ENCODE assay signal across 1 cellular context in the genomic region with DNA sequence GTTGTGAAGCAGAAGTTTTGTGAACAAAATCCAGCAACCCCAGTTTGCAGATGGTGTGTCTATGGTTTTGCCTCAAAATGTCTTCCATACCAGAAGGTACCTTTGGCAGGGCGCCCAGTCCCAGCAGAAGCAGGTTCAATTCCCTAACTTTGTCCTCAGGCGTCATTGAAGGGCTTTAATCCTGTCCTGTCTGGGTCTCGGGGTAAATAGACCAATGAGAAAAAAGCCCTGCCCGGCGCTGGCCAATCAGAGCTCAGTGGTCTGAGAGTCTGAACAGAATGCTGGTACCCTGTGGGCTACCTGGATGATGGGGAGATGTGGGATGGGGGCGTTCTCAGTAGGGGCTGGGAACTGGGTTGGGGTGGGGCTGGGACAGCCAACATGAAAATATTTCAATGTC.
A peak's percentile ranks its signal among the peaks of the same experiment; 100 is the strongest.
TF ChIP-seq lines count a peak whose summit lies in the region.

No MANE protein-coding gene starts in this region.

TF ChIP-seq in K562, 482 proteins besides CTCF, POLR2A, EP300 and RAD21 (continues in another document):
- TF ChIP-seq FOS (IDR thresholded peaks at IDR 0.05; ENCODE audit: extremely low read depth, insufficient read length) (peak; percentile 49), ZNF146 (CRISPR knock-in tag; IDR thresholded peaks at IDR 0.05; ENCODE audit: unreplicated experiment) (no peak), ZEB2 (IDR thresholded peaks at IDR 0.05) (no peak), ZBTB40 (IDR thresholded peaks at IDR 0.05) (no peak), ZBTB40 (CRISPR knock-in tag; IDR thresholded peaks at IDR 0.05) (no peak), ILK (tag; IDR thresholded peaks at IDR 0.05; ENCODE audit: borderline replicate concordance, low read depth) (no peak), NFIC (IDR thresholded peaks at IDR 0.05) (peak; percentile 47), ETS2 (tag; IDR thresholded peaks at IDR 0.05; ENCODE audit: borderline replicate concordance, poor library complexity, severe bottlenecking) (no peak), RBM25 (IDR thresholded peaks at IDR 0.05; ENCODE audit: low read depth, low read length, severe bottlenecking) (peak; percentile 8), ZNF589 (CRISPR knock-in tag; IDR thresholded peaks at IDR 0.05; ENCODE audit: low read depth) (no peak), BRF2 (IDR thresholded peaks at IDR 0.05; ENCODE audit: borderline replicate concordance, insufficient read depth, insufficient read length) (no peak), SP2 (IDR thresholded peaks at IDR 0.05; ENCODE audit: extremely low read depth, low read depth, low read length, poor library complexity, severe bottlenecking) (no peak), ZNF143 (CRISPR knock-in tag; IDR thresholded peaks at IDR 0.05) (no peak), ARHGAP35 (IDR thresholded peaks at IDR 0.05; ENCODE audit: partially characterized antibody) (no peak), TBP (optimal IDR thresholded peaks at IDR 0.05; ENCODE audit: low read depth, low read length) (no peak), CBFA2T3 (IDR thresholded peaks at IDR 0.05) (no peak), PHF21A (IDR thresholded peaks at IDR 0.05; ENCODE audit: borderline replicate concordance, low read depth) (no peak), ADNP (tag; IDR thresholded peaks at IDR 0.05) (no peak), NFYB (IDR thresholded peaks at IDR 0.05; ENCODE audit: extremely low read depth, insufficient read length) (peak; percentile 84), NR4A1 (CRISPR knock-in tag; IDR thresholded peaks at IDR 0.05) (no peak), NR4A1 (tag; IDR thresholded peaks at IDR 0.05) (no peak)
- TF ChIP-seq, protein P1, sequence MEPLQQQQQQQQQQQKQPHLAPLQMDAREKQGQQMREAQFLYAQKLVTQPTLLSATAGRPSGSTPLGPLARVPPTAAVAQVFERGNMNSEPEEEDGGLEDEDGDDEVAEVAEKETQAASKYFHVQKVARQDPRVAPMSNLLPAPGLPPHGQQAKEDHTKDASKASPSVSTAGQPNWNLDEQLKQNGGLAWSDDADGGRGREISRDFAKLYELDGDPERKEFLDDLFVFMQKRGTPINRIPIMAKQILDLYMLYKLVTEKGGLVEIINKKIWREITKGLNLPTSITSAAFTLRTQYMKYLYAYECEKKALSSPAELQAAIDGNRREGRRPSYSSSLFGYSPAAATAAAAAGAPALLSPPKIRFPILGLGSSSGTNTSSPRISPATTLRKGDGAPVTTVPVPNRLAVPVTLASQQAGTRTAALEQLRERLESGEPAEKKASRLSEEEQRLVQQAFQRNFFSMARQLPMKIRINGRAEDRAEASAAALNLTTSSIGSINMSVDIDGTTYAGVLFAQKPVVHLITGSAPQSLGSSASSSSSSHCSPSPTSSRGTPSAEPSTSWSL (CRISPR knock-in tag; IDR thresholded peaks at IDR 0.05; ENCODE audit: borderline replicate concordance): no peak
- TF ChIP-seq, protein P2, sequence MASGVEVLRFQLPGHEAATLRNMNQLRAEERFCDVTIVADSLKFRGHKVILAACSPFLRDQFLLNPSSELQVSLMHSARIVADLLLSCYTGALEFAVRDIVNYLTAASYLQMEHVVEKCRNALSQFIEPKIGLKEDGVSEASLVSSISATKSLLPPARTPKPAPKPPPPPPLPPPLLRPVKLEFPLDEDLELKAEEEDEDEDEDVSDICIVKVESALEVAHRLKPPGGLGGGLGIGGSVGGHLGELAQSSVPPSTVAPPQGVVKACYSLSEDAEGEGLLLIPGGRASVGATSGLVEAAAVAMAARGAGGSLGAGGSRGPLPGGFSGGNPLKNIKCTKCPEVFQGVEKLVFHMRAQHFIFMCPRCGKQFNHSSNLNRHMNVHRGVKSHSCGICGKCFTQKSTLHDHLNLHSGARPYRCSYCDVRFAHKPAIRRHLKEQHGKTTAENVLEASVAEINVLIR (CRISPR knock-in tag; IDR thresholded peaks at IDR 0.05): no peak
- TF ChIP-seq, protein P3, sequence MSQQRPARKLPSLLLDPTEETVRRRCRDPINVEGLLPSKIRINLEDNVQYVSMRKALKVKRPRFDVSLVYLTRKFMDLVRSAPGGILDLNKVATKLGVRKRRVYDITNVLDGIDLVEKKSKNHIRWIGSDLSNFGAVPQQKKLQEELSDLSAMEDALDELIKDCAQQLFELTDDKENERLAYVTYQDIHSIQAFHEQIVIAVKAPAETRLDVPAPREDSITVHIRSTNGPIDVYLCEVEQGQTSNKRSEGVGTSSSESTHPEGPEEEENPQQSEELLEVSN (IDR thresholded peaks at IDR 0.05; ENCODE audit: borderline replicate concordance in 1 of 2, extremely low read depth in 1 of 2, insufficient read depth in 1 of 2, insufficient read length in 1 of 2, low read depth in 1 of 2, low read length in 1 of 2, poor library complexity in 1 of 2, severe bottlenecking in 1 of 2): no peak
- TF ChIP-seq, protein P4, sequence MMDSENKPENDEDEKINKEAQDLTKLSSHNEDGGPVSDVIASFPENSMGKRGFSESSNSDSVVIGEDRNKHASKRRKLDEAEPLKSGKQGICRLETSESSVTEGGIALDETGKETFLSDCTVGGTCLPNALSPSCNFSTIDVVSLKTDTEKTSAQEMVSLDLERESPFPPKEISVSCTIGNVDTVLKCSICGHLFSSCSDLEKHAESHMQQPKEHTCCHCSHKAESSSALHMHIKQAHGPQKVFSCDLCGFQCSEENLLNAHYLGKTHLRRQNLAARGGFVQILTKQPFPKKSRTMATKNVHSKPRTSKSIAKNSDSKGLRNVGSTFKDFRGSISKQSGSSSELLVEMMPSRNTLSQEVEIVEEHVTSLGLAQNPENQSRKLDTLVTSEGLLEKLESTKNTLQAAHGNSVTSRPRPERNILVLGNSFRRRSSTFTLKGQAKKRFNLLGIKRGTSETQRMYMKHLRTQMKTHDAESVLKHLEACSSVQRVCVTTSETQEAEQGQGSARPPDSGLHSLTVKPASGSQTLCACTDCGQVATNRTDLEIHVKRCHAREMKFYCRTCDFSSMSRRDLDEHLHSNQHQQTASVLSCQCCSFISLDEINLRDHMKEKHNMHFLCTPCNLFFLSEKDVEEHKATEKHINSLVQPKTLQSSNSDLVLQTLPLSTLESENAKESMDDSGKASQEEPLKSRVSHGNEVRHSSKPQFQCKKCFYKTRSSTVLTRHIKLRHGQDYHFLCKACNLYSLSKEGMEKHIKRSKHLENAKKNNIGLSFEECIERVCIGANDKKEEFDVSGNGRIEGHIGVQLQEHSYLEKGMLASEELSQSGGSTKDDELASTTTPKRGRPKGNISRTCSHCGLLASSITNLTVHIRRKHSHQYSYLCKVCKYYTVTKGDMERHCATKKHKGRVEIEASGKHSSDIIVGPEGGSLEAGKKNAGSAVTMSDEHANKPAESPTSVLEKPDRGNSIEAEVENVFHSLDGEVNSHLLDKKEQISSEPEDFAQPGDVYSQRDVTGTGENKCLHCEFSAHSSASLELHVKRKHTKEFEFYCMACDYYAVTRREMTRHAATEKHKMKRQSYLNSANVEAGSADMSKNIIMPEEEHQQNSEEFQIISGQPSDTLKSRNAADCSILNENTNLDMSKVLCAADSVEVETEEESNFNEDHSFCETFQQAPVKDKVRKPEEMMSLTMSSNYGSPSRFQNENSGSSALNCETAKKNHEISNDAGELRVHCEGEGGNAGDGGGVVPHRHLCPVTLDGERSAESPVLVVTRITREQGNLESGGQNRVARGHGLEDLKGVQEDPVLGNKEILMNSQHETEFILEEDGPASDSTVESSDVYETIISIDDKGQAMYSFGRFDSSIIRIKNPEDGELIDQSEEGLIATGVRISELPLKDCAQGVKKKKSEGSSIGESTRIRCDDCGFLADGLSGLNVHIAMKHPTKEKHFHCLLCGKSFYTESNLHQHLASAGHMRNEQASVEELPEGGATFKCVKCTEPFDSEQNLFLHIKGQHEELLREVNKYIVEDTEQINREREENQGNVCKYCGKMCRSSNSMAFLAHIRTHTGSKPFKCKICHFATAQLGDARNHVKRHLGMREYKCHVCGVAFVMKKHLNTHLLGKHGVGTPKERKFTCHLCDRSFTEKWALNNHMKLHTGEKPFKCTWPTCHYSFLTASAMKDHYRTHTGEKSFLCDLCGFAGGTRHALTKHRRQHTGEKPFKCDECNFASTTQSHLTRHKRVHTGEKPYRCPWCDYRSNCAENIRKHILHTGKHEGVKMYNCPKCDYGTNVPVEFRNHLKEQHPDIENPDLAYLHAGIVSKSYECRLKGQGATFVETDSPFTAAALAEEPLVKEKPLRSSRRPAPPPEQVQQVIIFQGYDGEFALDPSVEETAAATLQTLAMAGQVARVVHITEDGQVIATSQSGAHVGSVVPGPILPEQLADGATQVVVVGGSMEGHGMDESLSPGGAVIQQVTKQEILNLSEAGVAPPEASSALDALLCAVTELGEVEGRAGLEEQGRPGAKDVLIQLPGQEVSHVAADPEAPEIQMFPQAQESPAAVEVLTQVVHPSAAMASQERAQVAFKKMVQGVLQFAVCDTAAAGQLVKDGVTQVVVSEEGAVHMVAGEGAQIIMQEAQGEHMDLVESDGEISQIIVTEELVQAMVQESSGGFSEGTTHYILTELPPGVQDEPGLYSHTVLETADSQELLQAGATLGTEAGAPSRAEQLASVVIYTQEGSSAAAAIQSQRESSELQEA (IDR thresholded peaks at IDR 0.05; ENCODE audit: low read depth): no peak
- TF ChIP-seq, protein P5, sequence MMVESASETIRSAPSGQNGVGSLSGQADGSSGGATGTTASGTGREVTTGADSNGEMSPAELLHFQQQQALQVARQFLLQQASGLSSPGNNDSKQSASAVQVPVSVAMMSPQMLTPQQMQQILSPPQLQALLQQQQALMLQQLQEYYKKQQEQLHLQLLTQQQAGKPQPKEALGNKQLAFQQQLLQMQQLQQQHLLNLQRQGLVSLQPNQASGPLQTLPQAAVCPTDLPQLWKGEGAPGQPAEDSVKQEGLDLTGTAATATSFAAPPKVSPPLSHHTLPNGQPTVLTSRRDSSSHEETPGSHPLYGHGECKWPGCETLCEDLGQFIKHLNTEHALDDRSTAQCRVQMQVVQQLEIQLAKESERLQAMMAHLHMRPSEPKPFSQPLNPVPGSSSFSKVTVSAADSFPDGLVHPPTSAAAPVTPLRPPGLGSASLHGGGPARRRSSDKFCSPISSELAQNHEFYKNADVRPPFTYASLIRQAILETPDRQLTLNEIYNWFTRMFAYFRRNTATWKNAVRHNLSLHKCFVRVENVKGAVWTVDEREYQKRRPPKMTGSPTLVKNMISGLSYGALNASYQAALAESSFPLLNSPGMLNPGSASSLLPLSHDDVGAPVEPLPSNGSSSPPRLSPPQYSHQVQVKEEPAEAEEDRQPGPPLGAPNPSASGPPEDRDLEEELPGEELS (CRISPR knock-in tag; IDR thresholded peaks at IDR 0.05; ENCODE audit: borderline replicate concordance): no peak
